ENCODE assay signal across 9 cellular contexts in genomic region chr15:99408236-99409096, GRCh38.
DNase-seq lines count a peak whose midpoint lies in the region; TF ChIP-seq lines count a peak whose summit lies in the region.
"Had no signal": no experiment of that assay in that cellular context is flagged by ENCODE, and none has a peak within 500 bp of the region (broad histone marks: within the 10 kb centered on the region; RNA-seq: fewer than 3 reads in every experiment).

No MANE protein-coding gene starts in this region.

- H3K27ac Mint-ChIP-seq in mesothelial cell of epicardium: peak overlapping the region; percentile 74
- H3K27ac Mint-ChIP-seq in activated naive CD8-positive, alpha-beta T cell treated with anti-CD3 and anti-CD28 coated beads for 36 hours: no peak overlapping the region

- H3K9me3 ChIP-seq in breast epithelium: no peaks in the 10 kb centered on the region
- no peaks in the 10 kb centered on the region for H3K9me3 ChIP-seq in tibial artery

- H3K36me3 ChIP-seq in breast epithelium (no peaks in the 10 kb centered on the region), tibial artery (no peaks in the 10 kb centered on the region)

- H3K4me1 ChIP-seq in breast epithelium (peaks cover 0 to 14% of the 10 kb centered on the region in 2 donors), tibial artery (peaks cover 0 to 31% (median 25%) of the 10 kb centered on the region in 4 donors)

- intact Hi-C loops in breast epithelium (cut with DNase I; ENCODE audit: low total_unique reads) (no loop called here), tibial artery (cut with DNase I; ENCODE audit: low total_unique reads) (no loop called here)

- peak; percentile 29 for DNase-seq in HT1080 (ENCODE audit: low read depth)
- DNase-seq in breast epithelium (ENCODE audit: low spot score in 2 of 2): peak in 1 of 2 donors; percentile 46
- peak in 1 of 2 experiments; percentile 51 for DNase-seq in mesothelial cell of epicardium (ENCODE audit: low spot score in 2 of 2, unreplicated experiment in 2 of 2)
- DNase-seq in tibial artery: peak in 1 of 2 donors; percentile 81
- DNase-seq in activated CD4-positive, alpha-beta T cell treated with anti-CD3 and anti-CD28 coated beads, Interleukin-2, amount 50 U/mL, for 1 hour: no peak
- no peak for DNase-seq in activated naive CD8-positive, alpha-beta T cell treated with anti-CD3 and anti-CD28 coated beads for 36 hours
- no peak for DNase-seq in effector CD8-positive, alpha-beta T cell (lab: John Stamatoyannopoulos, UW)
- DNase-seq: NCI-H2227 treated with DMSO at 0.1 percent for 48 hours; stimulated activated CD4-positive, alpha-beta T cell treated with anti-CD3 and anti-CD28 coated beads, Interleukin-2, amount 100 ng/mL, for 48 hours had no signal

- H3K27ac ChIP-seq in breast epithelium (peak overlapping the region; percentile 17 to 44), tibial artery (peak overlapping the region; percentile 65 to 73)

- TF ChIP-seq POLR2A in breast epithelium (IDR thresholded peaks at IDR 0.05): no peak

- H3K9me3 Mint-ChIP-seq in mesothelial cell of epicardium: no peaks in the 10 kb centered on the region
- no peaks in the 10 kb centered on the region for H3K9me3 Mint-ChIP-seq in activated naive CD8-positive, alpha-beta T cell treated with anti-CD3 and anti-CD28 coated beads for 36 hours

- H3K4me1 Mint-ChIP-seq in mesothelial cell of epicardium: peaks cover 16% of the 10 kb centered on the region
- peaks cover 22% of the 10 kb centered on the region for H3K4me1 Mint-ChIP-seq in activated naive CD8-positive, alpha-beta T cell treated with anti-CD3 and anti-CD28 coated beads for 36 hours

- H3K27me3 ChIP-seq in breast epithelium: no peaks in the 10 kb centered on the region
- H3K27me3 ChIP-seq in tibial artery: no peaks in the 10 kb centered on the region

- H3K4me3 Mint-ChIP-seq in mesothelial cell of epicardium: no peak overlapping the region
- H3K4me3 Mint-ChIP-seq in activated naive CD8-positive, alpha-beta T cell treated with anti-CD3 and anti-CD28 coated beads for 36 hours: no peak overlapping the region

- TF ChIP-seq CTCF in breast epithelium (IDR thresholded peaks at IDR 0.05): no peak
- TF ChIP-seq CTCF in mesothelial cell of epicardium (IDR thresholded peaks at IDR 0.05; ENCODE audit: unreplicated experiment): no peak
- TF ChIP-seq CTCF in tibial artery (IDR thresholded peaks at IDR 0.05): no peak

- H3K36me3 Mint-ChIP-seq in mesothelial cell of epicardium: no peaks in the 10 kb centered on the region
- H3K36me3 Mint-ChIP-seq in activated naive CD8-positive, alpha-beta T cell treated with anti-CD3 and anti-CD28 coated beads for 36 hours: no peaks in the 10 kb centered on the region

- H3K4me3 ChIP-seq in breast epithelium (peak overlapping the region in 1 of 3 donors; percentile 30), tibial artery (no peak overlapping the region)

- no peaks in the 10 kb centered on the region for H3K27me3 Mint-ChIP-seq in mesothelial cell of epicardium (ENCODE audit: low read depth)
- no peaks in the 10 kb centered on the region for H3K27me3 Mint-ChIP-seq in activated naive CD8-positive, alpha-beta T cell treated with anti-CD3 and anti-CD28 coated beads for 36 hours
